In genomic region chr6:56311086-56311485, GRCh38 we compare ENCODE assay signal across 13 cellular contexts.
"Had no signal": no experiment of that assay in that cellular context is flagged by ENCODE, and none has a peak within 500 bp of the region (broad histone marks: within the 10 kb centered on the region; RNA-seq: fewer than 3 reads in every experiment).

No MANE protein-coding gene starts in this region.

- ATAC-seq: body of pancreas, natural killer cell, T-helper 17 cell had no signal

- FAIRE-seq: frontal cortex, TTC549 had no signal

- H3K27me3 ChIP-seq: body of pancreas, sigmoid colon had no signal

- H3K36me3 ChIP-seq: prostate gland, sigmoid colon had no signal

- H3K4me3 ChIP-seq: body of pancreas, prostate gland, sigmoid colon had no signal

- H3K27ac ChIP-seq: body of pancreas, prostate gland, sigmoid colon had no signal

- H3K9me3 ChIP-seq: body of pancreas, prostate gland, sigmoid colon had no signal

- DNase-seq: activated CD4-positive, alpha-beta T cell treated with anti-CD3 and anti-CD28 coated beads, Interleukin-2, amount 50 U/mL, for 1 hour; activated naive CD4-positive, alpha-beta T cell treated with anti-CD3 and anti-CD28 coated beads, Interleukin-2, amount 10 ng/mL, durations not matched to agents 7 days and 5 days; activated T-cell treated with anti-CD3 and anti-CD28 coated beads for 4 hours; body of pancreas; cerebellar nuclear complex; natural killer cell; nucleus accumbens; sigmoid colon; stimulated activated naive CD4-positive, alpha-beta T cell treated with Interleukin-2 at 50 U/mL for 16 hours; T-helper 17 cell had no signal

- H3K4me1 ChIP-seq: body of pancreas had no signal
